15 cellular contexts compared by ENCODE assay signal in the genomic region with DNA sequence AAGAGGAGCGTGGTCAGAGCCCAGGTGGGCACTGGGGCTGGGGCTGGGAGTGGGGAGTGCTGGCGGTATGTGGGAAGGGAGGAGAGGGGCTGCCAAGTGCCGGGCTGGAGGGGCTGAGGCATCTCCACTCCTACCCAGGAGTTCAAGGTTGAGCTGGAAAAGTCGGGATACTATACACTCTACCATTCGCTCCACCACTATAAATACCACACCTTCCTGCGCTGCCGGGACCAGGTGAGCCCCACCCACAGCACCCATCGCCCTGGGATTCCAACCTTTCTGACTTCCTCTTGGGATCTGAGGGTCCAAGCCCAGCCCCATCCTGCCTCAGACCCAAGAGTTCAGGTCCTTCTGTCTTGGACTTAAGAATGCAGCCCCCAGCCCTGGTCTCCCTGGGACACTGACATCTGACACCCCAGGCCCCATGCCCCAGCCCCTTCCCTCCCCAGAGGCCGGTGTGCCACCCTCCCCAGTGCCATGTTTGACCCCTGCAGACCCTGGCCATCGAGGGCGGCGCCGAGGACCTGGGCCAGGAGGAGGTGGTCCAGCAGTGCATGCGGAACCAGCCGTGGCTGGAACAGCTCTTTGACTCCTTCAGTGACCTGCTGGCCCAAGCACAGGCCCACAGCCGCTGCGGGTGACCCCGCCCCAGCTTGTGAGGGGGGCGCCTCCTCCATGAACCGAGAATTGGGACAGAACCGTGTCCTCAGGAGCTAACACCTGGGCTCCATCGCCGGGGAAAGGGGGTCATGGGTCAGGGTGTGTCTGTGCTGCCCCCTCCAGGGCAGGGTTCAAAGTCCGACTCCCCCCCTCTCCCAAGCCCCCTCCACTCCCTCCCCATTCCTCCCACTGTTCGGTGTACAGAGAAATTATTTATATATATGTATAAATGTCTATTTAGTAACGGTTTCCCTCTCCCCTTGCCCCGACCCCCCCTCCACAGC. TPM values are rescaled to one million over a fixed set of nuclear protein-coding genes. Genes with fewer than 3 reads are reported as not detected.
DNase-seq lines count a peak whose midpoint lies in the region; ATAC-seq and TF ChIP-seq lines count a peak whose summit lies in the region.
"Had no signal": no experiment of that assay in that cellular context is flagged by ENCODE, and none has a peak within 500 bp of the region (broad histone marks: within the 10 kb centered on the region; RNA-seq: fewer than 3 reads in every experiment).

No MANE protein-coding gene starts in this region.

- POLR2A ChIA-PET in PC-3 (lab: Charles Lee; ENCODE audit: unreplicated experiment), result no interaction called here

- H2AFZ ChIP-seq in PC-3 (ENCODE audit: low read length), result no peak overlapping the region
- H2AFZ ChIP-seq: PC-9 had no signal

- H3K27me3 ChIP-seq in H7 (ENCODE audit: control insufficient read depth, insufficient read depth, low read length), result no peaks in the 10 kb centered on the region
- no peaks in the 10 kb centered on the region for H3K27me3 ChIP-seq in PC-3 (ENCODE audit: low read length)
- H3K27me3 ChIP-seq: BLaER1 treated with 17β-estradiol and CSF1 and Interleukin-3, amounts not matched to agents 10 nM and 100 nM had no signal

- peak; percentile 77 for DNase-seq in H7
- DNase-seq in PC-3, result no peak
- no peak for DNase-seq in left colon
- no peak for DNase-seq in posterior cingulate gyrus
- DNase-seq in dermis blood vessel endothelial cell, result no peak
- DNase-seq in stimulated activated CD8-positive, alpha-beta memory T cell treated with anti-CD3 and anti-CD28 coated beads, Interleukin-4, amount 100 ng/mL, for 48 hours, result no peak
- DNase-seq: HCEC 1CT, NCI-H1436 treated with DMSO at 0.1 percent for 48 hours, NCI-H2107, NCI-H345, NCI-H526 treated with DMSO at 0.1 percent for 48 hours, PC-9, SHP77 treated with DMSO at 0.1 percent for 48 hours had no signal

- no peaks in the 10 kb centered on the region for H3K9me3 ChIP-seq in PC-3 (ENCODE audit: low read length)
- H3K9me3 ChIP-seq: BLaER1 treated with 17β-estradiol and CSF1 and Interleukin-3, amounts not matched to agents 10 nM and 100 nM had no signal

- H3K4me1 Mint-ChIP-seq in stimulated activated memory B cell treated with anti-CD40 and anti-IgM and Interleukin-4, amounts not matched to agents 10 μg/mL and 1 μg/mL and 100 μg/mL, for 72 hours, result no peaks in the 10 kb centered on the region

- no peaks in the 10 kb centered on the region for H3K9me2 ChIP-seq in PC-3 (replicated peaks; ENCODE audit: low read length)

- H3K36me3 ChIP-seq in H7 (replicated peaks; ENCODE audit: control insufficient read depth, insufficient read depth, low read length) (peaks cover 14% of the 10 kb centered on the region), PC-3 (ENCODE audit: low read depth, low read length) (peaks cover 31% of the 10 kb centered on the region; the same call in 1 of the 2 replicates)

- H3F3A ChIP-seq in PC-3 (ENCODE audit: low read length, unreplicated experiment), result no peaks in the 10 kb centered on the region

- no peaks in the 10 kb centered on the region for H3K9me3 Mint-ChIP-seq in stimulated activated memory B cell treated with anti-CD40 and anti-IgM and Interleukin-4, amounts not matched to agents 10 μg/mL and 1 μg/mL and 100 μg/mL, for 72 hours

- TF ChIP-seq CTCF in PC-3 (conservative IDR thresholded peaks at IDR 0.05; ENCODE audit: low read depth, low read length), result no peak

- no peaks in the 10 kb centered on the region for H3K79me2 ChIP-seq in PC-3 (ENCODE audit: low read length)

- 0 out of 2 replicates have a peak, but pooled peaks cover under 1% of the 10 kb centered on the region for H4K20me1 ChIP-seq in PC-3 (ENCODE audit: low read length)

- CTCF ChIA-PET in PC-3 (lab: Charles Lee), result no interaction called here

- intact Hi-C loops in PC-3 (cut with micrococcal nuclease), result no loop called here
- intact Hi-C loops in left colon (cut with DNase I, micrococcal nuclease), result no loop called here
- intact Hi-C loops in posterior cingulate gyrus (cut with DNase I), result no loop called here

- BruUV-seq in PC-3 (replicated peaks; lab: Mats Ljungman, UMichigan), result TSS peak; percentile 13

- H3K27ac Mint-ChIP-seq in stimulated activated memory B cell treated with anti-CD40 and anti-IgM and Interleukin-4, amounts not matched to agents 10 μg/mL and 1 μg/mL and 100 μg/mL, for 72 hours, result no peak overlapping the region

- no peak; the same call in 1 of the 2 replicates for ATAC-seq in PC-3
- peak; percentile 56 for ATAC-seq in left colon
- peak; percentile 31 for ATAC-seq in stimulated activated memory B cell treated with anti-CD40 and anti-IgM and Interleukin-4, amounts not matched to agents 10 μg/mL and 1 μg/mL and 100 μg/mL, for 72 hours

- H3K4me1 ChIP-seq in PC-3 (ENCODE audit: insufficient read depth, low read length), result no peaks in the 10 kb centered on the region
- H3K4me1 ChIP-seq: BLaER1 treated with 17β-estradiol and CSF1 and Interleukin-3, amounts not matched to agents 10 nM and 100 nM had no signal

- no peak overlapping the region for H3K4me3 ChIP-seq in H7 (ENCODE audit: insufficient read depth, low read depth, low read length)
- H3K4me3 ChIP-seq in PC-3 (ENCODE audit: low read length), result no peak overlapping the region
- H3K4me3 ChIP-seq: BLaER1 treated with 17β-estradiol and CSF1 and Interleukin-3, amounts not matched to agents 10 nM and 100 nM; PC-9 had no signal

- no peak overlapping the region for H3K4me3 Mint-ChIP-seq in stimulated activated memory B cell treated with anti-CD40 and anti-IgM and Interleukin-4, amounts not matched to agents 10 μg/mL and 1 μg/mL and 100 μg/mL, for 72 hours

- no peak overlapping the region for H3K4me2 ChIP-seq in PC-3 (ENCODE audit: low read length)
- H3K4me2 ChIP-seq: BLaER1 treated with 17β-estradiol and CSF1 and Interleukin-3, amounts not matched to agents 10 nM and 100 nM; PC-9 had no signal

- H3K27ac ChIP-seq in PC-3 (ENCODE audit: low read length), result no peak overlapping the region
- H3K27ac ChIP-seq: BLaER1 treated with 17β-estradiol and CSF1 and Interleukin-3, amounts not matched to agents 10 nM and 100 nM; PC-9 had no signal

- no peaks in the 10 kb centered on the region for H3K27me3 Mint-ChIP-seq in stimulated activated memory B cell treated with anti-CD40 and anti-IgM and Interleukin-4, amounts not matched to agents 10 μg/mL and 1 μg/mL and 100 μg/mL, for 72 hours

- H3K36me3 Mint-ChIP-seq in stimulated activated memory B cell treated with anti-CD40 and anti-IgM and Interleukin-4, amounts not matched to agents 10 μg/mL and 1 μg/mL and 100 μg/mL, for 72 hours, result peaks cover 59% of the 10 kb centered on the region

- no peak overlapping the region for H3K9ac ChIP-seq in PC-3 (ENCODE audit: low read length)
- H3K9ac ChIP-seq: BLaER1 treated with 17β-estradiol and CSF1 and Interleukin-3, amounts not matched to agents 10 nM and 100 nM had no signal

RNA-seq across cellular contexts. Expression of a gene that starts 14.7 kb away (rescaled TPM):
- 13.3 and 20.1 TPM in 2 replicates for total RNA-seq in H7 (2014; rRNA removed; shearing (Covaris generic))
- total RNA-seq in PC-3 (2014; rRNA removed), result 24.0 and 32.0 TPM in 2 replicates
- 10 to 100 TPM; 41.7 to 76.6 TPM for total RNA-seq in left colon
- total RNA-seq in dermis blood vessel endothelial cell, result 24.3 and 28.6 TPM in 2 replicates

RNA-seq across cellular contexts. Expression of a gene that starts 16.8 kb away (rescaled TPM):
- total RNA-seq in H7 (2014; rRNA removed; shearing (Covaris generic)), result 32.9 and 37.0 TPM in 2 replicates
- total RNA-seq in PC-3 (2014; rRNA removed) (46.8 and 78.6 TPM in 2 replicates), left colon (10 to 100 TPM; 60.9 to 62.7 TPM), dermis blood vessel endothelial cell (11.9 and 26.5 TPM in 2 replicates)

RNA-seq across cellular contexts. Expression of a gene that starts 34.3 kb away (rescaled TPM):
- 8.2 and 10.8 TPM in 2 replicates for total RNA-seq in H7 (2014; rRNA removed; shearing (Covaris generic))
- total RNA-seq in PC-3 (2014; rRNA removed) (14.6 and 25.7 TPM in 2 replicates), left colon (10 to 100 TPM; 20.5 to 26.4 TPM), dermis blood vessel endothelial cell (2.4 and 4.8 TPM in 2 replicates)

RNA-seq across cellular contexts. Expression of a gene that starts 40.4 kb away (rescaled TPM):
- 107 and 108 TPM in 2 replicates for total RNA-seq in H7 (2014; rRNA removed; shearing (Covaris generic))
- total RNA-seq in PC-3 (2014; rRNA removed), result 223 and 236 TPM in 2 replicates
- 10 to 100 TPM; 69.0 to 83.1 TPM for total RNA-seq in left colon
- 47.3 and 79.9 TPM in 2 replicates for total RNA-seq in dermis blood vessel endothelial cell

RNA-seq across cellular contexts. Expression of a gene that starts 40.5 kb away (rescaled TPM):
- 34.3 and 42.5 TPM in 2 replicates for total RNA-seq in H7 (2014; rRNA removed; shearing (Covaris generic))
- total RNA-seq in PC-3 (2014; rRNA removed) (82.5 and 104 TPM in 2 replicates), left colon (10 to 100 TPM; 13.8 to 14.9 TPM), dermis blood vessel endothelial cell (3.1 and 9.2 TPM in 2 replicates)
